8 cellular contexts compared by ENCODE assay signal in the genomic region with DNA sequence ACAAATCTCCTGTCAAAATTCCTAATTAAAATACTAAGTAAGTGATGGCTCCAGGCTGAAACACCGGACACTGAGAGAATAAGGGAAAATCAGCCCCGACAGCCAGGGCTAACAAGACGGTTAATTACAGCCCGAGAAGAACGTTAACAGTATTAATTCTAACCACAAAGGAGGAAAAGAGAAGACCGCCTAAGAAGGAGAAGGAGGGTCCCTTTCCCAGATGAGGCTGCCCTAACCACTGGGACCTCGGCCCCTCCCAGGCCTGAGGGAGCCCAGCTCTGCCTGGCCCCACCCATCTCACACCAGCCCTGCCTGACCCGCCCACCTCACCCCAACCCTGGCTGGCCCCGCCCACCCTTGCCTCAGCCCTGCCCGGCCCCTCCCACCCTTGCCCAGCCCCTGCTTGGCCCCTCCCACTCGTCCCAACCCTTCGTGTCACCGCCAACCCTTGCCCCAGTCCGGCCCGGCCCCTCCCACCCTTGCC. TPM values are rescaled to one million over a fixed set of nuclear protein-coding genes. Genes with fewer than 3 reads are reported as not detected.
A peak's percentile ranks its signal among the peaks of the same experiment; 100 is the strongest.
DNase-seq lines count a peak whose midpoint lies in the region; ATAC-seq and TF ChIP-seq lines count a peak whose summit lies in the region.

No MANE protein-coding gene starts in this region.

- H3K9me3 ChIP-seq in CD4-positive, alpha-beta T cell (ENCODE audit: control insufficient read depth, low read length): no peaks in the 10 kb centered on the region
- H3K9me3 ChIP-seq in duodenal mucosa (ENCODE audit: control insufficient read depth in 1 of 2, low read length in 2 of 2): no peaks in the 10 kb centered on the region

- no peaks in the 10 kb centered on the region for H3K36me3 Mint-ChIP-seq in CD4-positive, alpha-beta T cell (ENCODE audit: low read depth)
- H3K36me3 Mint-ChIP-seq in T-helper 2 cell treated with Interferon-gamma antibody and Interleukin-4, amounts not matched to agents 5 μg/mL and 100 μg/mL, for 36 hours (ENCODE audit: low read depth): no peaks in the 10 kb centered on the region
- H3K36me3 Mint-ChIP-seq in nephron (ENCODE audit: low read depth): no peaks in the 10 kb centered on the region

- peak overlapping the region; percentile 59 to 75 for H3K9ac ChIP-seq in duodenal mucosa (ENCODE audit: low read depth in 1 of 2, low read length in 2 of 2)

- TF ChIP-seq CTCF in CD4-positive, alpha-beta T cell (IDR thresholded peaks at IDR 0.05): no peak
- TF ChIP-seq CTCF in HL-60 (IDR thresholded peaks at IDR 0.05; ENCODE audit: insufficient read depth, low read length) (no peak), nephron (IDR thresholded peaks at IDR 0.05; ENCODE audit: unreplicated experiment in 3 of 3) (no peak)

- H3K4me3 ChIP-seq in HL-60 (replicated peaks; ENCODE audit: insufficient read depth, low read length) (no peak overlapping the region), duodenal mucosa (ENCODE audit: low read depth in 1 of 2, low read length in 2 of 2) (no peak overlapping the region)

- peak in 5 of 10 experiments; percentile 23 to 51 (median 37) for DNase-seq in CD4-positive, alpha-beta T cell
- DNase-seq in HL-60 (ENCODE audit: low read depth in 1 of 2, low spot score in 1 of 2) (peak; percentile 89 to 92), globus pallidus (ENCODE audit: low spot score) (no peak), NCI-H146 treated with DMSO at 0.1 percent for 48 hours (lab: John Stamatoyannopoulos, UW; ENCODE audit: unreplicated experiment) (no peak), NCI-H2107 treated with DMSO at 0.1 percent for 48 hours (lab: John Stamatoyannopoulos, UW; ENCODE audit: unreplicated experiment) (no peak)
- DNase-seq in T-helper 2 cell treated with Interferon-gamma antibody and Interleukin-4, amounts not matched to agents 5 μg/mL and 100 μg/mL, for 36 hours (ENCODE audit: low spot score): peak; percentile 47

- H3K9me3 Mint-ChIP-seq in CD4-positive, alpha-beta T cell: no peaks in the 10 kb centered on the region
- H3K9me3 Mint-ChIP-seq in T-helper 2 cell treated with Interferon-gamma antibody and Interleukin-4, amounts not matched to agents 5 μg/mL and 100 μg/mL, for 36 hours: no peaks in the 10 kb centered on the region
- H3K9me3 Mint-ChIP-seq in nephron: no peaks in the 10 kb centered on the region

- peak overlapping the region; percentile 94 for H3K27ac Mint-ChIP-seq in CD4-positive, alpha-beta T cell
- H3K27ac Mint-ChIP-seq in T-helper 2 cell treated with Interferon-gamma antibody and Interleukin-4, amounts not matched to agents 5 μg/mL and 100 μg/mL, for 36 hours: peak overlapping the region; percentile 100
- H3K27ac Mint-ChIP-seq in nephron: peak overlapping the region; percentile 81 to 95 (median 85)

- H3K27me3 ChIP-seq in CD4-positive, alpha-beta T cell (ENCODE audit: control insufficient read depth, insufficient read depth, low read length): no peaks in the 10 kb centered on the region
- no peaks in the 10 kb centered on the region for H3K27me3 ChIP-seq in HL-60 (ENCODE audit: insufficient read depth, poor library complexity, severe bottlenecking)
- H3K27me3 ChIP-seq in duodenal mucosa (ENCODE audit: control insufficient read depth in 1 of 2, insufficient read depth in 2 of 2, low read length in 2 of 2): no peaks in the 10 kb centered on the region

- peak overlapping the region; percentile 97 for H3K27ac ChIP-seq in CD4-positive, alpha-beta T cell (ENCODE audit: low read depth, low read length)
- H3K27ac ChIP-seq in HL-60 (replicated peaks) (peak overlapping the region; percentile 94), duodenal mucosa (ENCODE audit: low read depth, low read length) (peak overlapping the region; percentile 81)

- CTCF ChIA-PET in CD4-positive, alpha-beta T cell (lab: Charles Lee): no interaction called here

- ATAC-seq in CD4-positive, alpha-beta T cell (ENCODE audit: poor library complexity): no peak

- H3K4me1 ChIP-seq in duodenal mucosa (ENCODE audit: control insufficient read depth in 1 of 2, insufficient read depth in 2 of 2, low read length in 2 of 2): peaks cover 44 to 46% of the 10 kb centered on the region in 2 donors

- H3K27me3 Mint-ChIP-seq in CD4-positive, alpha-beta T cell: no peaks in the 10 kb centered on the region
- no peaks in the 10 kb centered on the region for H3K27me3 Mint-ChIP-seq in T-helper 2 cell treated with Interferon-gamma antibody and Interleukin-4, amounts not matched to agents 5 μg/mL and 100 μg/mL, for 36 hours (ENCODE audit: low read depth)
- H3K27me3 Mint-ChIP-seq in nephron (ENCODE audit: low read depth): no peaks in the 10 kb centered on the region

- peak overlapping the region; percentile 18 for H3K4me3 Mint-ChIP-seq in CD4-positive, alpha-beta T cell
- peak overlapping the region; percentile 42 for H3K4me3 Mint-ChIP-seq in T-helper 2 cell treated with Interferon-gamma antibody and Interleukin-4, amounts not matched to agents 5 μg/mL and 100 μg/mL, for 36 hours
- H3K4me3 Mint-ChIP-seq in nephron: peak overlapping the region in 1 of 3 experiments; percentile 34

- H3K36me3 ChIP-seq in duodenal mucosa (ENCODE audit: control insufficient read depth in 1 of 2, insufficient read depth in 2 of 2, low read length in 2 of 2): no peaks in the 10 kb centered on the region

- intact Hi-C loops in CD4-positive, alpha-beta T cell (cut with DNase I, micrococcal nuclease): no loop called here

- POLR2A ChIA-PET in CD4-positive, alpha-beta T cell (lab: Charles Lee): interaction anchor here (1.4 to 2.2 kb wide), 4 partner anchors 9 to 89 kb away, joined by 3 to 25 read pairs (median 4); a partner anchor contains a TSS

- H3K4me1 Mint-ChIP-seq in CD4-positive, alpha-beta T cell (ENCODE audit: low read depth): peaks cover 68% of the 10 kb centered on the region
- peaks cover 30% of the 10 kb centered on the region for H3K4me1 Mint-ChIP-seq in T-helper 2 cell treated with Interferon-gamma antibody and Interleukin-4, amounts not matched to agents 5 μg/mL and 100 μg/mL, for 36 hours (ENCODE audit: low read depth)
- H3K4me1 Mint-ChIP-seq in nephron: peaks cover 22% of the 10 kb centered on the region

RNA-seq across cellular contexts. Expression of a gene that starts 51.3 kb away (rescaled TPM):
- 10 to 100 TPM; 19.2 to 19.6 TPM for total RNA-seq in CD4-positive, alpha-beta T cell

Comparison
In these comparisons a context has a peak if more than half of its experiments do, and no peak if none do; other contexts are left out.
1. DNase-seq: peak in HL-60 (2 of 2) and T-helper 2 cell treated with Interferon-gamma antibody and Interleukin-4, amounts not matched to agents 5 μg/mL and 100 μg/mL, for 36 hours (single experiment); none in globus pallidus (single experiment), NCI-H146 treated with DMSO at 0.1 percent for 48 hours (single experiment) and NCI-H2107 treated with DMSO at 0.1 percent for 48 hours (single experiment).
2. Peak in every context shown above with its lines, with median percentiles within 50 percentile points of each other: H3K27ac ChIP-seq and H3K27ac Mint-ChIP-seq.